1 cellular context compared by ENCODE assay signal in genomic region chr11:67506426-67507032, GRCh38.
TF ChIP-seq lines count a peak whose summit lies in the region.

No MANE protein-coding gene starts in this region.

TF ChIP-seq in WTC11, 78 proteins besides CTCF, POLR2A, EP300 and RAD21 (continued from another document):
- TF ChIP-seq ZNF138 (CRISPR knock-in tag; conservative IDR thresholded peaks at IDR 0.05) (no peak), CREB1 (CRISPR knock-in tag; IDR thresholded peaks at IDR 0.05) (no peak)
- TF ChIP-seq, protein P1, sequence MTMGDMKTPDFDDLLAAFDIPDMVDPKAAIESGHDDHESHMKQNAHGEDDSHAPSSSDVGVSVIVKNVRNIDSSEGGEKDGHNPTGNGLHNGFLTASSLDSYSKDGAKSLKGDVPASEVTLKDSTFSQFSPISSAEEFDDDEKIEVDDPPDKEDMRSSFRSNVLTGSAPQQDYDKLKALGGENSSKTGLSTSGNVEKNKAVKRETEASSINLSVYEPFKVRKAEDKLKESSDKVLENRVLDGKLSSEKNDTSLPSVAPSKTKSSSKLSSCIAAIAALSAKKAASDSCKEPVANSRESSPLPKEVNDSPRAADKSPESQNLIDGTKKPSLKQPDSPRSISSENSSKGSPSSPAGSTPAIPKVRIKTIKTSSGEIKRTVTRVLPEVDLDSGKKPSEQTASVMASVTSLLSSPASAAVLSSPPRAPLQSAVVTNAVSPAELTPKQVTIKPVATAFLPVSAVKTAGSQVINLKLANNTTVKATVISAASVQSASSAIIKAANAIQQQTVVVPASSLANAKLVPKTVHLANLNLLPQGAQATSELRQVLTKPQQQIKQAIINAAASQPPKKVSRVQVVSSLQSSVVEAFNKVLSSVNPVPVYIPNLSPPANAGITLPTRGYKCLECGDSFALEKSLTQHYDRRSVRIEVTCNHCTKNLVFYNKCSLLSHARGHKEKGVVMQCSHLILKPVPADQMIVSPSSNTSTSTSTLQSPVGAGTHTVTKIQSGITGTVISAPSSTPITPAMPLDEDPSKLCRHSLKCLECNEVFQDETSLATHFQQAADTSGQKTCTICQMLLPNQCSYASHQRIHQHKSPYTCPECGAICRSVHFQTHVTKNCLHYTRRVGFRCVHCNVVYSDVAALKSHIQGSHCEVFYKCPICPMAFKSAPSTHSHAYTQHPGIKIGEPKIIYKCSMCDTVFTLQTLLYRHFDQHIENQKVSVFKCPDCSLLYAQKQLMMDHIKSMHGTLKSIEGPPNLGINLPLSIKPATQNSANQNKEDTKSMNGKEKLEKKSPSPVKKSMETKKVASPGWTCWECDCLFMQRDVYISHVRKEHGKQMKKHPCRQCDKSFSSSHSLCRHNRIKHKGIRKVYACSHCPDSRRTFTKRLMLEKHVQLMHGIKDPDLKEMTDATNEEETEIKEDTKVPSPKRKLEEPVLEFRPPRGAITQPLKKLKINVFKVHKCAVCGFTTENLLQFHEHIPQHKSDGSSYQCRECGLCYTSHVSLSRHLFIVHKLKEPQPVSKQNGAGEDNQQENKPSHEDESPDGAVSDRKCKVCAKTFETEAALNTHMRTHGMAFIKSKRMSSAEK (CRISPR knock-in tag; IDR thresholded peaks at IDR 0.05; ENCODE audit: borderline replicate concordance) = no peak
